In genomic region chr2:182972548-182972942, GRCh38 we compare ENCODE assay signal across 26 cellular contexts.
"Had no signal": no experiment of that assay in that cellular context is flagged by ENCODE, and none has a peak within 500 bp of the region (broad histone marks: within the 10 kb centered on the region; RNA-seq: fewer than 3 reads in every experiment).

No MANE protein-coding gene starts in this region.

- H3K9me3 ChIP-seq: colonic mucosa, esophagus squamous epithelium, lower lobe of right lung, prostate gland, right atrium auricular region, thoracic aorta, upper lobe of left lung had no signal

- H3K27ac Mint-ChIP-seq: dendritic cell treated with granulocyte-macrophage colony-stimulating factor and Interleukin-4, amounts not matched to agents 40 ng/mL and 50 ng/mL, for 4 days; nephron progenitor cell; stimulated activated naive CD8-positive, alpha-beta T cell treated with anti-CD3 and anti-CD28 coated beads, Interleukin-15, Interleukin-2, amounts not matched to agents 100 ng/mL and 50 ng/mL, for 24 hours had no signal

- FAIRE-seq: urothelium cell line had no signal

- DNase-seq: colonic mucosa; effector CD8-positive, alpha-beta T cell; erythroblast; esophagus squamous epithelium; foreskin melanocyte; glutamatergic neuron; heart right ventricle; hippocampal formation; left cardiac atrium; left ventricle myocardium inferior; lower lobe of right lung; naive thymus-derived CD8-positive, alpha-beta T cell; nephron progenitor cell; nucleus accumbens; stimulated activated CD4-positive, alpha-beta T cell treated with anti-CD3 and anti-CD28 coated beads, Interleukin-15, amount 100 ng/mL, for 24 hours; stimulated activated CD4-positive, alpha-beta T cell treated with anti-CD3 and anti-CD28 coated beads, Interleukin-2, amount 100 ng/mL, for 48 hours; stimulated activated naive B cell treated with anti-CD40 and anti-IgM and Interleukin-4, amounts not matched to agents 10 μg/mL and 1 μg/mL and 100 μg/mL, for 72 hours; upper lobe of left lung had no signal

- H3K4me1 ChIP-seq: colonic mucosa, esophagus squamous epithelium, lower lobe of right lung, prostate gland, right atrium auricular region, upper lobe of left lung had no signal

- H3K36me3 Mint-ChIP-seq: stimulated activated naive B cell treated with anti-CD40 and anti-IgM and Interleukin-4, amounts not matched to agents 10 μg/mL and 1 μg/mL and 100 μg/mL, for 72 hours had no signal

- H3K4me3 Mint-ChIP-seq: dendritic cell treated with granulocyte-macrophage colony-stimulating factor and Interleukin-4, amounts not matched to agents 40 ng/mL and 50 ng/mL, for 4 days; naive thymus-derived CD8-positive, alpha-beta T cell; nephron progenitor cell; stimulated activated naive B cell treated with anti-CD40 and anti-IgM and Interleukin-4, amounts not matched to agents 10 μg/mL and 1 μg/mL and 100 μg/mL, for 72 hours; stimulated activated naive CD8-positive, alpha-beta T cell treated with anti-CD3 and anti-CD28 coated beads, Interleukin-15, Interleukin-2, amounts not matched to agents 100 ng/mL and 50 ng/mL, for 24 hours had no signal

- H3K27me3 ChIP-seq: colonic mucosa, esophagus squamous epithelium, heart right ventricle, right atrium auricular region, tibial nerve, upper lobe of left lung had no signal

- H3K9me3 Mint-ChIP-seq: dendritic cell treated with granulocyte-macrophage colony-stimulating factor and Interleukin-4, amounts not matched to agents 40 ng/mL and 50 ng/mL, for 4 days; stimulated activated naive CD8-positive, alpha-beta T cell treated with anti-CD3 and anti-CD28 coated beads, Interleukin-15, Interleukin-2, amounts not matched to agents 100 ng/mL and 50 ng/mL, for 24 hours had no signal

- ATAC-seq: heart right ventricle; left cardiac atrium; lower lobe of right lung; naive thymus-derived CD8-positive, alpha-beta T cell; stimulated activated naive B cell treated with anti-CD40 and anti-IgM and Interleukin-4, amounts not matched to agents 10 μg/mL and 1 μg/mL and 100 μg/mL, for 72 hours had no signal

- H3K27me3 Mint-ChIP-seq: stimulated activated naive CD8-positive, alpha-beta T cell treated with anti-CD3 and anti-CD28 coated beads, Interleukin-15, Interleukin-2, amounts not matched to agents 100 ng/mL and 50 ng/mL, for 24 hours had no signal

- H3K4me3 ChIP-seq: colonic mucosa, esophagus squamous epithelium, heart right ventricle, left ventricle myocardium inferior, lower lobe of right lung, prostate gland, right atrium auricular region, skin epidermis, thoracic aorta, tibial nerve, upper lobe of left lung had no signal

- H3K27ac ChIP-seq: colonic mucosa, esophagus squamous epithelium, heart right ventricle, lower lobe of right lung, prostate gland, right atrium auricular region, thoracic aorta, tibial nerve, upper lobe of left lung had no signal

- H3K36me3 ChIP-seq: colonic mucosa, prostate gland, thoracic aorta had no signal

- H3K4me1 Mint-ChIP-seq: nephron progenitor cell had no signal
